30 cellular contexts compared by ENCODE assay signal in the genomic region with DNA sequence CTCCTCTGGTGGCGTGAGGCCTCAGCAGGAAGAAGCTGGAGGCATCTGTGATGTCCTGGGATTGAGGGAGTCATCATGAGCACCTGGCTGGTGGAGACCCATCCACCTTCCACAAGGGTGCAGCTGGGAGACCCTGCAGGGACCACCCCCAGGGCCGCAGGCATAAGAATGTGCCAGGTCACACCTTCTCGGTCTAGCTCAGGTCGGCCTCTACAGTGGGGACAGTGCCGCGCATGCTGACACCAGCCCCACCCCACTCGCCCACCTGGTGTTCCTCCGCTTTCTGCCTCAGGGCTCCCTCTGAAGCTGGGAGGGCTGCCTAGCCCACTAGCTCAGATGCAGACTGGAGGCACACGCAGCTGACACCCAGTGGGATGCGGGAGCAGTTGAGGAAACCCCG. TPM values are rescaled to one million over a fixed set of nuclear protein-coding genes. Genes with fewer than 3 reads are reported as not detected.
"Had no signal": no experiment of that assay in that cellular context is flagged by ENCODE, and none has a peak within 500 bp of the region (broad histone marks: within the 10 kb centered on the region; RNA-seq: fewer than 3 reads in every experiment).

No MANE protein-coding gene starts in this region.

- H3K4me1 ChIP-seq: SJSA1 had no signal

- H3K27ac ChIP-seq: SJSA1, VCaP had no signal

- ATAC-seq: activated T-cell treated with anti-CD3 and anti-CD28 coated beads, Interleukin-2, amount 50 U/mL, for 4 hours; Panc1 had no signal

- H3K9ac ChIP-seq: SK-N-SH had no signal

- H3K4me2 ChIP-seq: SK-N-SH had no signal

- H3K27me3 ChIP-seq: MG63 had no signal

- H3K9me3 ChIP-seq: MG63, SJSA1, SK-N-SH had no signal

- H3K36me3 ChIP-seq: MG63, SJSA1 had no signal

- H3K4me3 ChIP-seq: MG63, SJSA1 had no signal

- DNase-seq: activated B cell treated with CpG ODN at 0.5 μM for 24 hours; activated CD4-positive, alpha-beta memory T cell treated with anti-CD3 and anti-CD28 coated beads for 36 hours; activated CD4-positive, alpha-beta T cell treated with anti-CD3 and anti-CD28 coated beads for 4 hours; activated CD4-positive, alpha-beta T cell treated with anti-CD3 and anti-CD28 coated beads, Interleukin-2, amount 50 U/mL, for 1 hour; activated CD4-positive, CD25-positive, alpha-beta regulatory T cell treated with anti-CD3 and anti-CD28 coated beads, Interleukin-2, amount 50 U/mL, for 72 hours; activated CD8-positive, alpha-beta memory T cell treated with anti-CD3 and anti-CD28 coated beads, Interleukin-2, amount 50 U/mL, for 4 hours; activated naive CD4-positive, alpha-beta T cell treated with anti-CD3 and anti-CD28 coated beads, Interleukin-2, amount 50 U/mL, for 16 hours; activated naive CD8-positive, alpha-beta T cell treated with anti-CD3 and anti-CD28 coated beads for 36 hours; activated T-cell treated with anti-CD3 and anti-CD28 coated beads for 4 hours; activated T-cell treated with anti-CD3 and anti-CD28 coated beads, Interleukin-2, amount 50 U/mL, for 4 hours; amniotic stem cell; Kasumi-1; KG1; MG63; NCI-H1092; NCI-H1436 treated with DMSO at 0.1 percent for 48 hours; NCI-H1694 treated with DMSO at 0.1 percent for 48 hours; NCI-H2029; NCI-H345; NCI-H524 treated with DMSO at 0.1 percent for 48 hours; SHP77 treated with DMSO at 0.1 percent for 48 hours; SK-N-SH; SW 1271; T-helper 1 cell; T-helper 2 cell; T-helper 9 cell had no signal

RNA-seq across cellular contexts. Expression of gene AUNIP, which starts 22.0 kb away (rescaled TPM):
- total RNA-seq: aorta had no signal
- polyA plus RNA-seq: aorta had no signal
